Comparison of ENCODE assay signal across 7 cellular contexts in genomic region chr6:37101991-37102298, GRCh38.
DNase-seq lines count a peak whose midpoint lies in the region; ATAC-seq and TF ChIP-seq lines count a peak whose summit lies in the region.

No MANE protein-coding gene starts in this region.

- H3K9me3 ChIP-seq in iPS-20b (ENCODE audit: insufficient read depth, low read depth, low read length): no peaks in the 10 kb centered on the region

- peaks cover 28% of the 10 kb centered on the region for H3K4me1 ChIP-seq in iPS-20b (ENCODE audit: insufficient read depth, low read length)

- H3K27ac ChIP-seq in HL-60 (replicated peaks): peak overlapping the region; percentile 63
- H3K27ac ChIP-seq in iPS-20b (ENCODE audit: low read length): peak overlapping the region; percentile 1

- no peak for TF ChIP-seq CTCF in HL-60 (IDR thresholded peaks at IDR 0.05; ENCODE audit: insufficient read depth, low read length)

- intact Hi-C loops in activated T-helper 1 cell treated with anti-CD3 and anti-CD28 coated beads, Interleukin-12 subunit alpha, Interleukin-12 subunit beta, Interleukin-2, Interleukin-4 antibody, amounts not matched to agents 30 ng/mL and 10 ng/mL and 1 ng/mL, durations not matched to agents 14 hours and 24 hours and 36 hours (cut with micrococcal nuclease): loop anchor here (1.0 to 5.0 kb wide), 6 partner anchors 8 to 190 kb away; no protein-coding TSS in a partner anchor

- peak overlapping the region; percentile 73; the same call in 1 of the 2 replicates for H3K9ac ChIP-seq in iPS-20b (ENCODE audit: low read depth, low read length)

- DNase-seq in HL-60 (ENCODE audit: low read depth in 1 of 2, low spot score in 1 of 2) (no peak), NCI-H128 (lab: John Stamatoyannopoulos, UW; ENCODE audit: unreplicated experiment) (no peak), NCI-H2107 treated with DMSO at 0.1 percent for 48 hours (lab: John Stamatoyannopoulos, UW; ENCODE audit: unreplicated experiment) (no peak)
- no peak for DNase-seq in activated T-helper 1 cell treated with anti-CD3 and anti-CD28 coated beads, Interleukin-12 subunit alpha, Interleukin-12 subunit beta, Interleukin-2, Interleukin-4 antibody, amounts not matched to agents 30 ng/mL and 10 ng/mL and 1 ng/mL, durations not matched to agents 14 hours and 24 hours and 36 hours (ENCODE audit: low spot score)
- DNase-seq in activated CD4-positive, CD25-positive, alpha-beta regulatory T cell (lab: John Stamatoyannopoulos, UW): no peak

- ATAC-seq in stimulated activated memory B cell treated with anti-CD40 and anti-IgM and Interleukin-4, amounts not matched to agents 10 μg/mL and 1 μg/mL and 100 μg/mL, for 72 hours: no peak

- H3K36me3 Mint-ChIP-seq in activated T-helper 1 cell treated with anti-CD3 and anti-CD28 coated beads, Interleukin-12 subunit alpha, Interleukin-12 subunit beta, Interleukin-2, Interleukin-4 antibody, amounts not matched to agents 30 ng/mL and 10 ng/mL and 1 ng/mL, durations not matched to agents 14 hours and 24 hours and 36 hours (ENCODE audit: low read depth): no peaks in the 10 kb centered on the region
- H3K36me3 Mint-ChIP-seq in stimulated activated memory B cell treated with anti-CD40 and anti-IgM and Interleukin-4, amounts not matched to agents 10 μg/mL and 1 μg/mL and 100 μg/mL, for 72 hours: no peaks in the 10 kb centered on the region

- H3K4me1 Mint-ChIP-seq in activated T-helper 1 cell treated with anti-CD3 and anti-CD28 coated beads, Interleukin-12 subunit alpha, Interleukin-12 subunit beta, Interleukin-2, Interleukin-4 antibody, amounts not matched to agents 30 ng/mL and 10 ng/mL and 1 ng/mL, durations not matched to agents 14 hours and 24 hours and 36 hours (ENCODE audit: low read depth): peaks cover 53% of the 10 kb centered on the region
- H3K4me1 Mint-ChIP-seq in stimulated activated memory B cell treated with anti-CD40 and anti-IgM and Interleukin-4, amounts not matched to agents 10 μg/mL and 1 μg/mL and 100 μg/mL, for 72 hours: peaks cover 53% of the 10 kb centered on the region

- H3K27me3 Mint-ChIP-seq in activated T-helper 1 cell treated with anti-CD3 and anti-CD28 coated beads, Interleukin-12 subunit alpha, Interleukin-12 subunit beta, Interleukin-2, Interleukin-4 antibody, amounts not matched to agents 30 ng/mL and 10 ng/mL and 1 ng/mL, durations not matched to agents 14 hours and 24 hours and 36 hours (ENCODE audit: insufficient read depth): no peaks in the 10 kb centered on the region
- H3K27me3 Mint-ChIP-seq in stimulated activated memory B cell treated with anti-CD40 and anti-IgM and Interleukin-4, amounts not matched to agents 10 μg/mL and 1 μg/mL and 100 μg/mL, for 72 hours: no peaks in the 10 kb centered on the region

- H3K4me3 Mint-ChIP-seq in activated T-helper 1 cell treated with anti-CD3 and anti-CD28 coated beads, Interleukin-12 subunit alpha, Interleukin-12 subunit beta, Interleukin-2, Interleukin-4 antibody, amounts not matched to agents 30 ng/mL and 10 ng/mL and 1 ng/mL, durations not matched to agents 14 hours and 24 hours and 36 hours: peak overlapping the region; percentile 27
- H3K4me3 Mint-ChIP-seq in stimulated activated memory B cell treated with anti-CD40 and anti-IgM and Interleukin-4, amounts not matched to agents 10 μg/mL and 1 μg/mL and 100 μg/mL, for 72 hours: peak overlapping the region; percentile 74

- H3K9me3 Mint-ChIP-seq in activated T-helper 1 cell treated with anti-CD3 and anti-CD28 coated beads, Interleukin-12 subunit alpha, Interleukin-12 subunit beta, Interleukin-2, Interleukin-4 antibody, amounts not matched to agents 30 ng/mL and 10 ng/mL and 1 ng/mL, durations not matched to agents 14 hours and 24 hours and 36 hours: no peaks in the 10 kb centered on the region
- H3K9me3 Mint-ChIP-seq in stimulated activated memory B cell treated with anti-CD40 and anti-IgM and Interleukin-4, amounts not matched to agents 10 μg/mL and 1 μg/mL and 100 μg/mL, for 72 hours: no peaks in the 10 kb centered on the region

- H3K4me3 ChIP-seq in HL-60 (replicated peaks; ENCODE audit: insufficient read depth, low read length) (no peak overlapping the region), iPS-20b (ENCODE audit: low read length) (peak overlapping the region; percentile 49)

- peak overlapping the region; percentile 85 for H3K27ac Mint-ChIP-seq in activated T-helper 1 cell treated with anti-CD3 and anti-CD28 coated beads, Interleukin-12 subunit alpha, Interleukin-12 subunit beta, Interleukin-2, Interleukin-4 antibody, amounts not matched to agents 30 ng/mL and 10 ng/mL and 1 ng/mL, durations not matched to agents 14 hours and 24 hours and 36 hours
- H3K27ac Mint-ChIP-seq in stimulated activated memory B cell treated with anti-CD40 and anti-IgM and Interleukin-4, amounts not matched to agents 10 μg/mL and 1 μg/mL and 100 μg/mL, for 72 hours: peak overlapping the region; percentile 69

- no peaks in the 10 kb centered on the region for H3K36me3 ChIP-seq in iPS-20b (ENCODE audit: insufficient read depth, low read depth, low read length)

- H3K27me3 ChIP-seq in HL-60 (ENCODE audit: insufficient read depth, poor library complexity, severe bottlenecking): no peaks in the 10 kb centered on the region
- H3K27me3 ChIP-seq in iPS-20b (ENCODE audit: insufficient read depth, low read length): no peaks in the 10 kb centered on the region
